Comparison of ENCODE assay signal across 9 cellular contexts in genomic region chr3:107676469-107677309, GRCh38.
DNase-seq lines count a peak whose midpoint lies in the region; ATAC-seq and TF ChIP-seq lines count a peak whose summit lies in the region.
"Had no signal": no experiment of that assay in that cellular context is flagged by ENCODE, and none has a peak within 500 bp of the region (broad histone marks: within the 10 kb centered on the region; RNA-seq: fewer than 3 reads in every experiment).

No MANE protein-coding gene starts in this region.

- no peaks in the 10 kb centered on the region for H3K36me3 Mint-ChIP-seq in glutamatergic neuron (ENCODE audit: unreplicated experiment)

- no peaks in the 10 kb centered on the region for H3K36me3 ChIP-seq in thyroid gland
- H3K36me3 ChIP-seq: SJCRH30 had no signal

- in situ Hi-C loops in G401 (cut with HindIII; ENCODE audit: low sequenced_read_pairs): no loop called here

- peak; percentile 58 for DNase-seq in G401 (ENCODE audit: low spot score)
- DNase-seq in M059J (ENCODE audit: low read depth): peak; percentile 29
- peak; percentile 21 for DNase-seq in SKM-1 treated with dmso at 0.1 percent for 144 hours (lab: John Stamatoyannopoulos, UW; ENCODE audit: unreplicated experiment)
- DNase-seq in glutamatergic neuron: no peak
- DNase-seq in thyroid gland: no peak
- DNase-seq in posterior vena cava (ENCODE audit: low spot score): no peak
- no peak for DNase-seq in activated gamma-delta T cell treated with Interleukin-2 at 50 U/mL for 16 hours

- no peaks in the 10 kb centered on the region for H3K9me3 ChIP-seq in thyroid gland

- H3K27ac ChIP-seq in thyroid gland: no peak overlapping the region
- H3K27ac ChIP-seq: SJCRH30 had no signal

- H3K4me3 ChIP-seq in thyroid gland (replicated peaks in 1 of 3): no peak overlapping the region
- H3K4me3 ChIP-seq: SJCRH30 had no signal

- peak; percentile 77 for TF ChIP-seq CTCF in glutamatergic neuron (IDR thresholded peaks at IDR 0.05; ENCODE audit: partially characterized antibody, unreplicated experiment)
- peak in 4 of 6 experiments; percentile 39 to 68 (median 57) for TF ChIP-seq CTCF in thyroid gland (IDR thresholded peaks at IDR 0.05)

- H3K27ac Mint-ChIP-seq in glutamatergic neuron (ENCODE audit: unreplicated experiment): no peak overlapping the region

- H3K27me3 ChIP-seq in thyroid gland: no peaks in the 10 kb centered on the region
- H3K27me3 ChIP-seq: SJCRH30 had no signal

- intact Hi-C loops in thyroid gland (cut with DNase I): loop anchor here (10.0 kb wide), 1 partner anchor 68 kb away; no protein-coding TSS in a partner anchor
- intact Hi-C loops in posterior vena cava (cut with DNase I): no loop called here

- WGBS in thyroid gland, 2 donors: 72 to 78% methylated on average over 2 of the region's 2 CpGs

- peaks cover 12% of the 10 kb centered on the region for H3K4me1 Mint-ChIP-seq in glutamatergic neuron (ENCODE audit: low read depth, unreplicated experiment)

- no peak for TF ChIP-seq POLR2A in thyroid gland (IDR thresholded peaks at IDR 0.05)

- no peak overlapping the region for H3K4me3 Mint-ChIP-seq in glutamatergic neuron (ENCODE audit: unreplicated experiment)

- no peaks in the 10 kb centered on the region for H3K27me3 Mint-ChIP-seq in glutamatergic neuron (ENCODE audit: unreplicated experiment)

- ATAC-seq in HG03159 (IDR thresholded peaks at IDR 0.05; ENCODE audit: unreplicated experiment): no peak

- no peaks in the 10 kb centered on the region for H3K9me3 Mint-ChIP-seq in glutamatergic neuron (ENCODE audit: unreplicated experiment)

- no peaks in the 10 kb centered on the region for H3K4me1 ChIP-seq in thyroid gland
- H3K4me1 ChIP-seq: SJCRH30 had no signal

Comparison
In these comparisons a context has a peak if more than half of its experiments do, and no peak if none do; other contexts are left out.
1. DNase-seq: peak in G401 (single experiment), M059J (single experiment) and SKM-1 treated with dmso at 0.1 percent for 144 hours (single experiment); none in glutamatergic neuron (single experiment), thyroid gland (0 of 2), posterior vena cava (single experiment) and activated gamma-delta T cell treated with Interleukin-2 at 50 U/mL for 16 hours (single experiment).